ENCODE assay signal across 1 cellular context in the genomic region with DNA sequence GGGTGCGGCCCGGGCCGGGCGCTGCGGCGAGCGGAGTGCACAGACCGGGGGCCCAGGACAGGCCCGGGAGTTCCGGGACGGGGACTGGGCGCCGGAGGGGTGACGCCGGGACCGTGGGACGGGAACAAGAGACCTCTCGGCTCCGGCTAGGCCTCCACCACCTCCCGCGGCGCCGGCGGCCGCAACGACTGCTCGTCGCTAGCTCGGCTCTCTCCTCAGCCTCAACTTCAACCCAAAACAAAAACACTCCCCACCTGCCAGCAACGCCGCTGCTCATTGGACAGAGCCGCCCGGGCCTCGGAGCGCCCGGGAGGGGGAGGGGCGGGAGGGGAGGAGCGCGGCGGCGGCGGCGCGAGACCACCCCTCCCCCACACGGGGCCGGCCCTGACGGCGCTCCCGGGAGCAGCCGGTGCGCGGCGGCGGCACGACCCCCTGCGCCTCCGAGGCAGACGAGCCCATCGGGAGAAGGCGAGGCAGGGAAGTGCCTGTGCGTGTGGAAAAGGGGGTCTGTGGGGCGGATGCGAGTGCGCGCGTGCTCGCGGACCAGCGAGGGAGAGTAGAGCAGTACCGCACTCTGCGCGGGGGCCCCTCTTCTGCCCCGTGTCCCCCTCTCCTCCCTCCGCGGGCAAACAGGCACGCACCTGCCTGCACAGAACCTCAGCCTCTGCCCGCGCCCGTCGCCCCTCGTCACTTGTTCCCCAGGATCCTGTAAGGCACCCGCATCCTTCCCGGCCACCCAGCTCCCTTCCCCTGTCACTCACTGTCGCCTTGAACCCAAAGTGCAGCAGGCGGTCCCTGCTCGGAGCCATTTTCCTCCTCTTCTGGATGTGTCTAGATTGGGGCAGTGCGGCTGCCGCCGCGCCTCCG.
TF ChIP-seq lines count a peak whose summit lies in the region.

FBXL20 (minus strand) TSS at position 215 of the 867 bp plus-strand sequence. CDS start 224 bp downstream, outside the sequence.

TF ChIP-seq in GM12878, 131 proteins besides CTCF, POLR2A, EP300 and RAD21 (continued from another document and continues in another):
- TF ChIP-seq, protein P1, sequence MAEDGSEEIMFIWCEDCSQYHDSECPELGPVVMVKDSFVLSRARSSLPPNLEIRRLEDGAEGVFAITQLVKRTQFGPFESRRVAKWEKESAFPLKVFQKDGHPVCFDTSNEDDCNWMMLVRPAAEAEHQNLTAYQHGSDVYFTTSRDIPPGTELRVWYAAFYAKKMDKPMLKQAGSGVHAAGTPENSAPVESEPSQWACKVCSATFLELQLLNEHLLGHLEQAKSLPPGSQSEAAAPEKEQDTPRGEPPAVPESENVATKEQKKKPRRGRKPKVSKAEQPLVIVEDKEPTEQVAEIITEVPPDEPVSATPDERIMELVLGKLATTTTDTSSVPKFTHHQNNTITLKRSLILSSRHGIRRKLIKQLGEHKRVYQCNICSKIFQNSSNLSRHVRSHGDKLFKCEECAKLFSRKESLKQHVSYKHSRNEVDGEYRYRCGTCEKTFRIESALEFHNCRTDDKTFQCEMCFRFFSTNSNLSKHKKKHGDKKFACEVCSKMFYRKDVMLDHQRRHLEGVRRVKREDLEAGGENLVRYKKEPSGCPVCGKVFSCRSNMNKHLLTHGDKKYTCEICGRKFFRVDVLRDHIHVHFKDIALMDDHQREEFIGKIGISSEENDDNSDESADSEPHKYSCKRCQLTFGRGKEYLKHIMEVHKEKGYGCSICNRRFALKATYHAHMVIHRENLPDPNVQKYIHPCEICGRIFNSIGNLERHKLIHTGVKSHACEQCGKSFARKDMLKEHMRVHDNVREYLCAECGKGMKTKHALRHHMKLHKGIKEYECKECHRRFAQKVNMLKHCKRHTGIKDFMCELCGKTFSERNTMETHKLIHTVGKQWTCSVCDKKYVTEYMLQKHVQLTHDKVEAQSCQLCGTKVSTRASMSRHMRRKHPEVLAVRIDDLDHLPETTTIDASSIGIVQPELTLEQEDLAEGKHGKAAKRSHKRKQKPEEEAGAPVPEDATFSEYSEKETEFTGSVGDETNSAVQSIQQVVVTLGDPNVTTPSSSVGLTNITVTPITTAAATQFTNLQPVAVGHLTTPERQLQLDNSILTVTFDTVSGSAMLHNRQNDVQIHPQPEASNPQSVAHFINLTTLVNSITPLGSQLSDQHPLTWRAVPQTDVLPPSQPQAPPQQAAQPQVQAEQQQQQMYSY (CRISPR knock-in tag; IDR thresholded peaks at IDR 0.05) = no peak
- TF ChIP-seq MEF2B (IDR thresholded peaks at IDR 0.05; ENCODE audit: partially characterized antibody, poor library complexity, severe bottlenecking) (no peak), SIN3A (IDR thresholded peaks at IDR 0.05; ENCODE audit: low read depth, low read length) (peak; percentile 90; the same call in 1 of the 2 replicates), ZSCAN29 (IDR thresholded peaks at IDR 0.05) (no peak), SPI1 (IDR thresholded peaks at IDR 0.05; ENCODE audit: borderline replicate concordance, insufficient read depth, low read depth, low read length) (no peak), FOXM1 (IDR thresholded peaks at IDR 0.05; ENCODE audit: low read depth, low read length) (no peak), NR2C2 (IDR thresholded peaks at IDR 0.05; ENCODE audit: borderline replicate concordance, control insufficient read depth, insufficient read length, low read depth) (no peak), ATF2 (IDR thresholded peaks at IDR 0.05; ENCODE audit: low read length) (no peak), ZBED1 (IDR thresholded peaks at IDR 0.05; ENCODE audit: borderline replicate concordance) (no peak), HCFC1 (IDR thresholded peaks at IDR 0.05; ENCODE audit: low read length) (peak; percentile 53; the same call in 1 of the 2 replicates), ZNF217 (IDR thresholded peaks at IDR 0.05) (peak; percentile 45; the same call in 1 of the 2 replicates), RELA (IDR thresholded peaks at IDR 0.05; ENCODE audit: borderline replicate concordance, partially characterized antibody) (no peak), MYC (IDR thresholded peaks at IDR 0.05; ENCODE audit: insufficient read depth, insufficient read length, insufficient replicate concordance, low read length, severe bottlenecking) (no peak), ZNF384 (IDR thresholded peaks at IDR 0.05; ENCODE audit: borderline replicate concordance, low read depth, low read length) (no peak), NFXL1 (IDR thresholded peaks at IDR 0.05; ENCODE audit: borderline replicate concordance) (no peak), BMI1 (IDR thresholded peaks at IDR 0.05; ENCODE audit: borderline replicate concordance) (no peak), PML (IDR thresholded peaks at IDR 0.05; ENCODE audit: low read length) (no peak), CEBPZ (IDR thresholded peaks at IDR 0.05; ENCODE audit: low read depth, low read length) (no peak), ZNF622 (IDR thresholded peaks at IDR 0.05) (no peak), SIX5 (IDR thresholded peaks at IDR 0.05; ENCODE audit: low read depth, low read length, severe bottlenecking) (peak; percentile 14), SP1 (IDR thresholded peaks at IDR 0.05; ENCODE audit: low read depth, low read length) (peak; percentile 59), USF1 (IDR thresholded peaks at IDR 0.05; ENCODE audit: borderline replicate concordance, extremely low read length, insufficient read depth, low read depth, low read length) (no peak), FOS (IDR thresholded peaks at IDR 0.05; ENCODE audit: borderline replicate concordance, extremely low read depth, insufficient read length) (no peak), ZZZ3 (IDR thresholded peaks at IDR 0.05; ENCODE audit: control insufficient read depth, insufficient read length, low read depth) (no peak), E2F8 (IDR thresholded peaks at IDR 0.05; ENCODE audit: low read depth, partially characterized antibody) (no peak), MTA2 (IDR thresholded peaks at IDR 0.05; ENCODE audit: low read depth) (no peak), POLR2AphosphoS5 (IDR thresholded peaks at IDR 0.05; ENCODE audit: low read length) (peak; percentile 85), ZBTB33 (IDR thresholded peaks at IDR 0.05) (no peak), SUPT20H (IDR thresholded peaks at IDR 0.05; ENCODE audit: borderline replicate concordance, control insufficient read depth, low read depth, low read length) (no peak), KAT2A (conservative IDR thresholded peaks at IDR 0.05; ENCODE audit: control insufficient read depth, low read depth, low read length) (no peak), MEF2A (IDR thresholded peaks at IDR 0.05; ENCODE audit: insufficient read depth, low read depth, low read length) (0 out of 2 replicates have a peak, but pooled peaks have one; percentile 24)
- TF ChIP-seq, protein P2, sequence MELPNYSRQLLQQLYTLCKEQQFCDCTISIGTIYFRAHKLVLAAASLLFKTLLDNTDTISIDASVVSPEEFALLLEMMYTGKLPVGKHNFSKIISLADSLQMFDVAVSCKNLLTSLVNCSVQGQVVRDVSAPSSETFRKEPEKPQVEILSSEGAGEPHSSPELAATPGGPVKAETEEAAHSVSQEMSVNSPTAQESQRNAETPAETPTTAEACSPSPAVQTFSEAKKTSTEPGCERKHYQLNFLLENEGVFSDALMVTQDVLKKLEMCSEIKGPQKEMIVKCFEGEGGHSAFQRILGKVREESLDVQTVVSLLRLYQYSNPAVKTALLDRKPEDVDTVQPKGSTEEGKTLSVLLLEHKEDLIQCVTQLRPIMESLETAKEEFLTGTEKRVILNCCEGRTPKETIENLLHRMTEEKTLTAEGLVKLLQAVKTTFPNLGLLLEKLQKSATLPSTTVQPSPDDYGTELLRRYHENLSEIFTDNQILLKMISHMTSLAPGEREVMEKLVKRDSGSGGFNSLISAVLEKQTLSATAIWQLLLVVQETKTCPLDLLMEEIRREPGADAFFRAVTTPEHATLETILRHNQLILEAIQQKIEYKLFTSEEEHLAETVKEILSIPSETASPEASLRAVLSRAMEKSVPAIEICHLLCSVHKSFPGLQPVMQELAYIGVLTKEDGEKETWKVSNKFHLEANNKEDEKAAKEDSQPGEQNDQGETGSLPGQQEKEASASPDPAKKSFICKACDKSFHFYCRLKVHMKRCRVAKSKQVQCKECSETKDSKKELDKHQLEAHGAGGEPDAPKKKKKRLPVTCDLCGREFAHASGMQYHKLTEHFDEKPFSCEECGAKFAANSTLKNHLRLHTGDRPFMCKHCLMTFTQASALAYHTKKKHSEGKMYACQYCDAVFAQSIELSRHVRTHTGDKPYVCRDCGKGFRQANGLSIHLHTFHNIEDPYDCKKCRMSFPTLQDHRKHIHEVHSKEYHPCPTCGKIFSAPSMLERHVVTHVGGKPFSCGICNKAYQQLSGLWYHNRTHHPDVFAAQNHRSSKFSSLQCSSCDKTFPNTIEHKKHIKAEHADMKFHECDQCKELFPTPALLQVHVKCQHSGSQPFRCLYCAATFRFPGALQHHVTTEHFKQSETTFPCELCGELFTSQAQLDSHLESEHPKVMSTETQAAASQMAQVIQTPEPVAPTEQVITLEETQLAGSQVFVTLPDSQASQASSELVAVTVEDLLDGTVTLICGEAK (IDR thresholded peaks at IDR 0.05; ENCODE audit: borderline replicate concordance) = no peak
- TF ChIP-seq, protein P3, sequence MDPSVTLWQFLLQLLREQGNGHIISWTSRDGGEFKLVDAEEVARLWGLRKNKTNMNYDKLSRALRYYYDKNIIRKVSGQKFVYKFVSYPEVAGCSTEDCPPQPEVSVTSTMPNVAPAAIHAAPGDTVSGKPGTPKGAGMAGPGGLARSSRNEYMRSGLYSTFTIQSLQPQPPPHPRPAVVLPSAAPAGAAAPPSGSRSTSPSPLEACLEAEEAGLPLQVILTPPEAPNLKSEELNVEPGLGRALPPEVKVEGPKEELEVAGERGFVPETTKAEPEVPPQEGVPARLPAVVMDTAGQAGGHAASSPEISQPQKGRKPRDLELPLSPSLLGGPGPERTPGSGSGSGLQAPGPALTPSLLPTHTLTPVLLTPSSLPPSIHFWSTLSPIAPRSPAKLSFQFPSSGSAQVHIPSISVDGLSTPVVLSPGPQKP (IDR thresholded peaks at IDR 0.05; ENCODE audit: low read depth, low read length) = no peak
